8 cellular contexts compared by ENCODE assay signal in the genomic region with DNA sequence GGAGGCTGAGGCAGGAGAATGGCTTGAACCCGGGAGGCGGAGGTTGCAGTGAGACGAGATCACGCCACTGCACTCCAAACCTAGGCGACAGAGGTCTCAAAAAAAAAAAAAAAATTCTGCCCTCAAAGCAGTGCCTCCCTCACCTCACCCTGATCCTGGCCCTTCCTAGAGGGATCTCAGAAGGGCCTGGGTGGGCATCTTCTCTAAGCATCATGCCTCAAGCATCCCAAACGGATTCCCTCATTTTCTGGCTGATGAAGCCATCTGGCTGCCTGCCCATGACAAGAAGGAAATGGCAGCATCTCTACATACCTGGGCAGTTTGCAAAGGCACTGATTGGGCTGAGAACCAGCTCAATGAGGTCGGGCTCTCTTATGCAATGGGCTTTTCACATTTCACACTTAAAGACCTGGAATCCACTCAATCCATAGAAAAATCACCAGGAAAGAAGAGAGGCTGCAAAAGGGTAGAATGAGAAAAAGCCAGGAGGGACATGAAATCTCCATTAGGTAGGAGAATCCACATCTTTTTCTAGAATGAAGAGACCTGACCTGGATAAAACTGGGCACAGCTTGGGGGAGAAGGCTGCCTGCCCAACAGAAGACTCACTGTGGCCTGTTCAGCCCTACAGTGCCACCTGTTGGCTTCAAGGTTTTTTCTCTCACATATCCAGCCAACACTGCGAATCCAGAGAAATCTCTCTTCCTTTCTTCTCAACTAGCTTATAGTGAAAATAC. TPM values are rescaled to one million over a fixed set of nuclear protein-coding genes. Genes with fewer than 3 reads are reported as not detected.
A peak's percentile ranks its signal among the peaks of the same experiment; 100 is the strongest.
DNase-seq lines count a peak whose midpoint lies in the region; ATAC-seq and TF ChIP-seq lines count a peak whose summit lies in the region.

No MANE protein-coding gene starts in this region.

- peak; percentile 90 for TF ChIP-seq RAD21 in Ishikawa (IDR thresholded peaks at IDR 0.05; ENCODE audit: low read depth)

- H3K9me3 Mint-ChIP-seq in activated CD4-positive, alpha-beta T cell treated with anti-CD3 and anti-CD28 coated beads for 36 hours (ENCODE audit: low read depth) = no peaks in the 10 kb centered on the region

- no peak overlapping the region for H3K4me3 Mint-ChIP-seq in activated CD4-positive, alpha-beta T cell treated with anti-CD3 and anti-CD28 coated beads for 36 hours

- intact Hi-C loops in activated CD4-positive, alpha-beta T cell treated with anti-CD3 and anti-CD28 coated beads for 36 hours (cut with DNase I, micrococcal nuclease) = loop anchor here (1.0 to 2.0 kb wide), 3 partner anchors 59 to 612 kb away; no protein-coding TSS in a partner anchor
- intact Hi-C loops in spleen (cut with DNase I; ENCODE audit: low total_unique reads) = no loop called here

- H3K4me3 ChIP-seq in WERI-Rb-1 (ENCODE audit: low read depth, low read length) = no peak overlapping the region
- no peak overlapping the region for H3K4me3 ChIP-seq in spleen

- H3K27ac ChIP-seq in WERI-Rb-1 = no peak overlapping the region
- H3K27ac ChIP-seq in spleen = no peak overlapping the region

- peak; percentile 67 for DNase-seq in activated CD4-positive, alpha-beta T cell treated with anti-CD3 and anti-CD28 coated beads for 36 hours
- DNase-seq in activated CD4-positive, alpha-beta T cell treated with anti-CD3 and anti-CD28 coated beads for 4 hours = no peak
- DNase-seq in WERI-Rb-1 (peak; percentile 43), germinal center (ENCODE audit: low spot score) (peak; percentile 30), spleen (peak; percentile 18), OCI-M2 (lab: John Stamatoyannopoulos, UW; ENCODE audit: unreplicated experiment) (no peak)

- CTCF ChIA-PET in activated CD4-positive, alpha-beta T cell treated with anti-CD3 and anti-CD28 coated beads for 36 hours (lab: Charles Lee) = interaction anchor here (0.7 to 6.3 kb wide), 28 partner anchors 10 to 620 kb away, joined by 3 to 152 read pairs (median 3); partner anchors contain the start of gene ACSM6

- POLR2A ChIA-PET in activated CD4-positive, alpha-beta T cell treated with anti-CD3 and anti-CD28 coated beads for 36 hours (lab: Charles Lee) = no interaction called here

- ATAC-seq in activated CD4-positive, alpha-beta T cell treated with anti-CD3 and anti-CD28 coated beads for 36 hours = peak; percentile 77
- no peak for ATAC-seq in GM19328 (IDR thresholded peaks at IDR 0.05; ENCODE audit: unreplicated experiment)

- TF ChIP-seq EP300 in Ishikawa (IDR thresholded peaks at IDR 0.05; ENCODE audit: borderline replicate concordance) = no peak

- H3K27me3 ChIP-seq in WERI-Rb-1 (ENCODE audit: insufficient read depth, low read depth, severe bottlenecking) (no peaks in the 10 kb centered on the region), spleen (replicated peaks in 1 of 7) (no peaks in the 10 kb centered on the region)

- peaks cover 6 to 24% (median 14%) of the 10 kb centered on the region in 6 donors for H3K4me1 ChIP-seq in spleen

- no peaks in the 10 kb centered on the region for H3K9me3 ChIP-seq in WERI-Rb-1 (ENCODE audit: severe bottlenecking)
- H3K9me3 ChIP-seq in spleen = no peaks in the 10 kb centered on the region

- H3K27me3 Mint-ChIP-seq in activated CD4-positive, alpha-beta T cell treated with anti-CD3 and anti-CD28 coated beads for 36 hours = peaks cover 9% of the 10 kb centered on the region

- no peaks in the 10 kb centered on the region for H3K4me1 Mint-ChIP-seq in activated CD4-positive, alpha-beta T cell treated with anti-CD3 and anti-CD28 coated beads for 36 hours

- no peaks in the 10 kb centered on the region for H3K36me3 Mint-ChIP-seq in activated CD4-positive, alpha-beta T cell treated with anti-CD3 and anti-CD28 coated beads for 36 hours (ENCODE audit: low read depth)

- H3K36me3 ChIP-seq in WERI-Rb-1 (peaks cover 79% of the 10 kb centered on the region), spleen (peaks cover 0 to 99% (median 72%) of the 10 kb centered on the region in 6 donors)

- no peak for TF ChIP-seq POLR2A in spleen (IDR thresholded peaks at IDR 0.05)

- WGBS in spleen, 5 donors = 63 to 89% (median 83%) methylated on average over 5 to 8 of the region's 8 CpGs

- peak; percentile 78 for TF ChIP-seq CTCF in WERI-Rb-1 (IDR thresholded peaks at IDR 0.05; ENCODE audit: low read depth, low read length)
- peak in 6 of 11 experiments; percentile 13 to 37 (median 26) for TF ChIP-seq CTCF in spleen (IDR thresholded peaks at IDR 0.05 in 8 of 11, conservative IDR thresholded peaks at IDR 0.05 in 3 of 11)

- no peak overlapping the region for H3K27ac Mint-ChIP-seq in activated CD4-positive, alpha-beta T cell treated with anti-CD3 and anti-CD28 coated beads for 36 hours

TF ChIP-seq in Ishikawa, 13 proteins besides CTCF, POLR2A, EP300 and RAD21:
- TF ChIP-seq CREB1 (IDR thresholded peaks at IDR 0.05; ENCODE audit: low read depth) = no peak
- TF ChIP-seq, protein P1, sequence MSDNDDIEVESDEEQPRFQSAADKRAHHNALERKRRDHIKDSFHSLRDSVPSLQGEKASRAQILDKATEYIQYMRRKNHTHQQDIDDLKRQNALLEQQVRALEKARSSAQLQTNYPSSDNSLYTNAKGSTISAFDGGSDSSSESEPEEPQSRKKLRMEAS (IDR thresholded peaks at IDR 0.05) = no peak
- no peak for TF ChIP-seq CEBPB (IDR thresholded peaks at IDR 0.05)
- no peak for TF ChIP-seq TAF1 (IDR thresholded peaks at IDR 0.05; ENCODE audit: low read depth)
- no peak for TF ChIP-seq TEAD4 (IDR thresholded peaks at IDR 0.05)
- TF ChIP-seq REST (IDR thresholded peaks at IDR 0.05; ENCODE audit: low read depth) = no peak
- no peak for TF ChIP-seq TCF12 (IDR thresholded peaks at IDR 0.05; ENCODE audit: low read depth)
- no peak for TF ChIP-seq YY1 (IDR thresholded peaks at IDR 0.05; ENCODE audit: low read depth)
- TF ChIP-seq NFIC (IDR thresholded peaks at IDR 0.05) = no peak
- TF ChIP-seq USF1 (IDR thresholded peaks at IDR 0.05) = no peak
- no peak for TF ChIP-seq EGR1 (IDR thresholded peaks at IDR 0.05)
- TF ChIP-seq ZBTB7A (IDR thresholded peaks at IDR 0.05; ENCODE audit: low read depth) = no peak
- no peak for TF ChIP-seq FOXM1 (IDR thresholded peaks at IDR 0.05; ENCODE audit: borderline replicate concordance, low read depth)

RNA-seq across cellular contexts. Expression of gene PDLIM1, which starts 48.1 kb away (rescaled TPM):
- under 1 TPM; 0.34 to 0.53 TPM for total RNA-seq in activated CD4-positive, alpha-beta T cell treated with anti-CD3 and anti-CD28 coated beads for 36 hours
- total RNA-seq in spleen = 100 to 1,000 TPM; 101 to 225 (median 176) TPM
- polyA plus RNA-seq in spleen = 100 to 1,000 TPM; 159 to 184 (median 160) TPM

RNA-seq across cellular contexts. Expression of gene ACSM6, which starts 48.7 kb away (rescaled TPM):
- total RNA-seq in activated CD4-positive, alpha-beta T cell treated with anti-CD3 and anti-CD28 coated beads for 36 hours = not detected
- total RNA-seq in spleen = not detected
- polyA plus RNA-seq in spleen = not detected

Comparison
In these comparisons a context has a peak if more than half of its experiments do, and no peak if none do; other contexts are left out.
1. DNase-seq: peak in activated CD4-positive, alpha-beta T cell treated with anti-CD3 and anti-CD28 coated beads for 36 hours (single experiment), WERI-Rb-1 (single experiment), germinal center (single experiment) and spleen (single experiment); none in activated CD4-positive, alpha-beta T cell treated with anti-CD3 and anti-CD28 coated beads for 4 hours (0 of 2) and OCI-M2 (single experiment).
2. RNA of gene PDLIM1, which starts 48.1 kb away (total RNA-seq): 101 to 225 TPM in spleen; 0.34 to 0.53 TPM in activated CD4-positive, alpha-beta T cell treated with anti-CD3 and anti-CD28 coated beads for 36 hours; every median in the first group is over 10 times any median in the second.